23 cellular contexts compared by ENCODE assay signal in the genomic region with DNA sequence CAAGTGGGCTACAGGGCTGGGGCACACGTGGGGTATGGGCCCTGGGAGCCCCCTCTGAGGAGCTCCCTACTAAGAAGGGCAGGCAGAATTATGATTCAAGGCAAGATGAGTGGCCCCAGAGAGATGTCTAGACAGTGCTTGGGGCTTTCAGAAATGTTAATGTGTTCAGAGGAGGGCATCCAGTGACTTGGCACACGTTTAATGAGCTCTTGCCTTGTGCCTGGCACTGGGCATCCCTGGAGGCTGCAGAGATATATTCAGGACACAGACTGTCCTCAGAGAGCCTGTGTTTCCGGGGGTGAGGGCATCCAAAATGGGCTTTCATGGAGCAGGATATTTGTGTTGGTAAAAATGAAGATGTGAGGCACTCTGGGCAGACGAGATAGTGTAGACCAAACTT. TPM values are rescaled to one million over a fixed set of nuclear protein-coding genes. Genes with fewer than 3 reads are reported as not detected.
DNase-seq lines count a peak whose midpoint lies in the region; ATAC-seq and TF ChIP-seq lines count a peak whose summit lies in the region.
"Had no signal": no experiment of that assay in that cellular context is flagged by ENCODE, and none has a peak within 500 bp of the region (broad histone marks: within the 10 kb centered on the region; RNA-seq: fewer than 3 reads in every experiment).

No MANE protein-coding gene starts in this region.

- H2AFZ ChIP-seq in osteoblast (ENCODE audit: low read length) = no peak overlapping the region

- no peak overlapping the region for H3K4me3 ChIP-seq in heart left ventricle
- H3K4me3 ChIP-seq in right cardiac atrium (ENCODE audit: low read length) = no peak overlapping the region
- no peak overlapping the region for H3K4me3 ChIP-seq in esophagus muscularis mucosa
- no peak overlapping the region for H3K4me3 ChIP-seq in osteoblast (ENCODE audit: insufficient read depth, low read length)
- H3K4me3 ChIP-seq: SJCRH30 had no signal

- 43 to 69% (median 65%) methylated on average over 4 of the region's 4 CpGs for WGBS in heart left ventricle, 4 donors
- 83% methylated on average over 4 of the region's 4 CpGs for WGBS in right cardiac atrium
- 75% methylated on average over 4 of the region's 4 CpGs for WGBS in esophagus muscularis mucosa

- no peaks in the 10 kb centered on the region for H3K79me2 ChIP-seq in osteoblast (ENCODE audit: insufficient read depth, low read length)

- intact Hi-C loops in heart left ventricle (cut with DNase I) (no loop called here), right cardiac atrium (cut with DNase I) (no loop called here), esophagus muscularis mucosa (cut with DNase I) (no loop called here)

- no peak for DNase-seq in heart left ventricle
- no peak for DNase-seq in right cardiac atrium
- DNase-seq in esophagus muscularis mucosa (ENCODE audit: extremely low spot score) = no peak
- DNase-seq in osteoblast (ENCODE audit: insufficient read length, low spot score, missing footprints) = peak; percentile 58
- no peak for DNase-seq in activated CD4-positive, alpha-beta T cell treated with anti-CD3 and anti-CD28 coated beads for 4 hours
- no peak for DNase-seq in HK-2 (ENCODE audit: unreplicated experiment)
- DNase-seq: AML-193; GDM1; GOT3; HCEC 1CT; MV-4-11; NCI-H1694; NCI-H2081; NCI-H2171; NCI-H345; NCI-H524; NCI-H774; NK-92 treated with Interleukin-12 subunit alpha and Interleukin-12 subunit beta, amount 100 ng/mL, for 24 hours; SJCRH30 had no signal

- TF ChIP-seq POLR2A in heart left ventricle (IDR thresholded peaks at IDR 0.05) = no peak
- no peak for TF ChIP-seq POLR2A in esophagus muscularis mucosa (IDR thresholded peaks at IDR 0.05; ENCODE audit: low read depth)

- H3K36me3 ChIP-seq in heart left ventricle = no peaks in the 10 kb centered on the region
- no peaks in the 10 kb centered on the region for H3K36me3 ChIP-seq in esophagus muscularis mucosa
- no peaks in the 10 kb centered on the region for H3K36me3 ChIP-seq in osteoblast (ENCODE audit: insufficient read depth, low read length)
- H3K36me3 ChIP-seq: SJCRH30 had no signal

- H3K4me2 ChIP-seq in osteoblast (ENCODE audit: insufficient read depth, low read length) = no peak overlapping the region

- H3K4me1 ChIP-seq in heart left ventricle = peaks cover 0 to 44% (median 19%) of the 10 kb centered on the region in 12 donors
- H3K4me1 ChIP-seq in right cardiac atrium (ENCODE audit: control insufficient read depth, insufficient read depth, low read length) = no peaks in the 10 kb centered on the region
- H3K4me1 ChIP-seq in esophagus muscularis mucosa = peaks cover 17 to 62% (median 28%) of the 10 kb centered on the region in 4 donors
- no peaks in the 10 kb centered on the region for H3K4me1 ChIP-seq in osteoblast (ENCODE audit: insufficient read depth, low read length)
- H3K4me1 ChIP-seq: SJCRH30 had no signal

- H3K9me3 ChIP-seq in heart left ventricle (no peaks in the 10 kb centered on the region), right cardiac atrium (ENCODE audit: control insufficient read depth, low read length) (no peaks in the 10 kb centered on the region), esophagus muscularis mucosa (no peaks in the 10 kb centered on the region), osteoblast (ENCODE audit: low read depth, low read length) (no peaks in the 10 kb centered on the region)
- H3K9me3 ChIP-seq: SJCRH30 had no signal

- TF ChIP-seq EP300 in esophagus muscularis mucosa (IDR thresholded peaks at IDR 0.05) = no peak

- H3K27ac ChIP-seq in heart left ventricle (peak overlapping the region in 4 of 12 donors; percentile 12 to 47 (median 32)), right cardiac atrium (ENCODE audit: low read length) (no peak overlapping the region), esophagus muscularis mucosa (replicated peaks in 1 of 4) (peak overlapping the region; percentile 28 to 54 (median 46)), osteoblast (ENCODE audit: low read depth, low read length) (no peak overlapping the region)
- H3K27ac ChIP-seq: RWPE1, SJCRH30 had no signal

- no peaks in the 10 kb centered on the region for H3K27me3 ChIP-seq in heart left ventricle
- no peaks in the 10 kb centered on the region for H3K27me3 ChIP-seq in right cardiac atrium (ENCODE audit: control insufficient read depth, insufficient read depth)
- H3K27me3 ChIP-seq in esophagus muscularis mucosa = no peaks in the 10 kb centered on the region
- H3K27me3 ChIP-seq in osteoblast (ENCODE audit: insufficient read depth, low read length) = peaks cover 6% of the 10 kb centered on the region
- H3K27me3 ChIP-seq: SJCRH30 had no signal

- H4K20me1 ChIP-seq in osteoblast (ENCODE audit: insufficient read depth, low read length) = no peaks in the 10 kb centered on the region

- TF ChIP-seq CTCF in heart left ventricle (IDR thresholded peaks at IDR 0.05) (no peak), esophagus muscularis mucosa (IDR thresholded peaks at IDR 0.05) (no peak), osteoblast (IDR thresholded peaks at IDR 0.05; ENCODE audit: extremely low read depth, low read depth, low read length) (no peak)

- peak; percentile 44 to 70 (median 66) for ATAC-seq in heart left ventricle
- ATAC-seq in right cardiac atrium = no peak
- ATAC-seq in HG02759 (IDR thresholded peaks at IDR 0.05; ENCODE audit: unreplicated experiment) = no peak

RNA-seq across cellular contexts. Expression of gene DAB2IP, which starts 25.4 kb away (rescaled TPM):
- total RNA-seq in heart left ventricle (100 to 1,000 TPM in 1 of 9 donors, 10 to 100 TPM in 8; 45.0 to 103 (median 54.2) TPM), right cardiac atrium (10 to 100 TPM; 41.7 to 55.0 (median 42.7) TPM), esophagus muscularis mucosa (100 to 1,000 TPM in 1 of 4 donors, 10 to 100 TPM in 3; 41.7 to 102 (median 62.4) TPM), osteoblast (49.2 and 60.8 TPM in 2 replicates)
- polyA plus RNA-seq in heart left ventricle (10 to 100 TPM; 30.9 to 40.4 TPM), right cardiac atrium (25.5 TPM)
- polyA plus RNA-seq: CD14-positive monocyte, IgD-negative memory B cell had no signal

Comparison
In these comparisons a context has a peak if more than half of its experiments do, and no peak if none do; other contexts are left out.
1. ATAC-seq: peak in heart left ventricle (4 of 4); none in right cardiac atrium (0 of 2) and HG02759 (single experiment).
2. H3K27ac ChIP-seq: peak in esophagus muscularis mucosa (4 of 4); none in right cardiac atrium (single experiment) and osteoblast (single experiment).